In the genomic region with DNA sequence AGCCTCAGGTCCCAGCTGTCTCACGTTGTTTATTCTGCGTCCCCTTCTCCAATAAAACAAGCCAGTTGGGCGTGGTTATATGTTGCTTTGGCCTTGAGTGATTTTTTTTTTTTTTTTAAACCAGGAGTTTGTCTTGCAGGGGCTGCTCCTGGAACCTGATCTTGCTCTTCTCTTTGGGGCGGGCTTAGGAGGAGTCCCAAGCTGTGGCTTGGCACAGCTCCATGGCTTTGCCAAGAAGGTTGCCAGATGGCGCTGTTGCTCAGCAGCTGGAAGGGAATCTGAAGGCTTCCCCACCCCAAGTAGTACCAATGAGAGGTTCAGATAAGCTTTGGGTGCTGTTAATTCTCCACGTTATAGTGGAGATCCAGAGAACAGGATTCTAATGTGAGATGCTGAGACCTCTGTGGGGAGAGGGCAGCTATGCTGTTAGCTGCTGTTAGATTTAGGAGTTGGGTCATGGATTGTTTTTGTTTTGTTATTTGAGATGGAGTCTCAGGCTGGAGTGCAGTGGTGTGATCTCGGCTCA, we compare ENCODE assay signal across 8 cellular contexts. TPM values are rescaled to one million over a fixed set of nuclear protein-coding genes. Genes with fewer than 3 reads are reported as not detected.
DNase-seq lines count a peak whose midpoint lies in the region; ATAC-seq and TF ChIP-seq lines count a peak whose summit lies in the region.

No MANE protein-coding gene starts in this region.

- no peak for ATAC-seq in GM21367 (IDR thresholded peaks at IDR 0.05; ENCODE audit: unreplicated experiment)

- H3F3A ChIP-seq in Loucy (ENCODE audit: low read depth): peaks cover 6% of the 10 kb centered on the region; the same call in 1 of the 2 replicates

- peaks cover 20% of the 10 kb centered on the region for H4K20me1 ChIP-seq in Loucy (ENCODE audit: insufficient read depth, low read length, poor library complexity, severe bottlenecking)

- no peaks in the 10 kb centered on the region for H3K27me3 ChIP-seq in Loucy (ENCODE audit: insufficient read depth, low read length, poor library complexity, severe bottlenecking)

- H3K9ac ChIP-seq in Loucy (ENCODE audit: low read depth, low read length, poor library complexity, severe bottlenecking): no peak overlapping the region

- H3K4me1 ChIP-seq in Loucy (ENCODE audit: insufficient read depth, low read length, poor library complexity, severe bottlenecking): peaks cover 26% of the 10 kb centered on the region

- DNase-seq in DMS 273 treated with DMSO at 0.1 percent for 48 hours (lab: John Stamatoyannopoulos, UW): peak; percentile 83
- peak; percentile 97 for DNase-seq in RPMI8226
- peak; percentile 71 for DNase-seq in activated T-helper 1 cell treated with Interleukin-2 at 50 U/mL for 16 hours (ENCODE audit: low read depth)
- DNase-seq in fibroblast of mammary gland (ENCODE audit: low read depth): peak; percentile 98
- peak; percentile 49 for DNase-seq in neural crest cell (ENCODE audit: low read depth, low spot score)
- peak; percentile 95 for DNase-seq in superior temporal gyrus (ENCODE audit: extremely low spot score)

- peaks cover 41% of the 10 kb centered on the region for H3K79me2 ChIP-seq in Loucy (ENCODE audit: insufficient read depth, low read length)

- peak overlapping the region; percentile 33 for H3K4me3 Mint-ChIP-seq in neural crest cell

- no peaks in the 10 kb centered on the region for H3K9me3 ChIP-seq in Loucy (ENCODE audit: insufficient read depth, low read depth, low read length)

- H3K27me3 Mint-ChIP-seq in neural crest cell (ENCODE audit: low read depth): no peaks in the 10 kb centered on the region

- no peak overlapping the region for H3K27ac Mint-ChIP-seq in neural crest cell (ENCODE audit: unreplicated experiment)

- TF ChIP-seq CTCF in Loucy (conservative IDR thresholded peaks at IDR 0.05; ENCODE audit: low read length) (peak; percentile 90), fibroblast of mammary gland (conservative IDR thresholded peaks at IDR 0.05; ENCODE audit: control insufficient read depth, insufficient read depth, low read depth, low read length) (peak; percentile 67), neural crest cell (conservative IDR thresholded peaks at IDR 0.05) (peak; percentile 60)

- peaks cover 18% of the 10 kb centered on the region for H3K36me3 Mint-ChIP-seq in neural crest cell (ENCODE audit: low read depth)

- no peaks in the 10 kb centered on the region for H3K9me3 Mint-ChIP-seq in neural crest cell

- H3K9me2 ChIP-seq in Loucy (replicated peaks; ENCODE audit: low read depth, low read length): no peaks in the 10 kb centered on the region

- H3K4me2 ChIP-seq in Loucy (ENCODE audit: low read depth, low read length, poor library complexity, severe bottlenecking): no peak overlapping the region

- no peak overlapping the region for H3K4me3 ChIP-seq in Loucy (ENCODE audit: low read length, poor library complexity, severe bottlenecking)
- H3K4me3 ChIP-seq in fibroblast of mammary gland (ENCODE audit: control insufficient read depth, low read depth, low read length): no peak overlapping the region

- H3K4me1 Mint-ChIP-seq in neural crest cell: peaks cover 9% of the 10 kb centered on the region

- H3K36me3 ChIP-seq in Loucy (ENCODE audit: insufficient read depth, low read length): peaks cover 46% of the 10 kb centered on the region; the same call in 1 of the 2 replicates

- H2AFZ ChIP-seq in Loucy (ENCODE audit: low read length): no peak overlapping the region

RNA-seq across cellular contexts. Expression of a gene that starts 2.0 kb away (rescaled TPM):
- 2.8 and 3.8 TPM in 2 replicates for total RNA-seq in neural crest cell

RNA-seq across cellular contexts. Expression of a gene that starts 18.6 kb away (rescaled TPM):
- 294 and 296 TPM in 2 replicates for total RNA-seq in neural crest cell

RNA-seq across cellular contexts. Expression of a gene that starts 21.5 kb away (rescaled TPM):
- 40.2 and 43.2 TPM in 2 replicates for total RNA-seq in neural crest cell

RNA-seq across cellular contexts. Expression of a gene that starts 21.5 kb away (rescaled TPM):
- total RNA-seq in neural crest cell: 35.7 and 40.8 TPM in 2 replicates

RNA-seq across cellular contexts. Expression of a gene that starts 25.8 kb away (rescaled TPM):
- 27.2 TPM in 2 replicates for total RNA-seq in neural crest cell
